1 cellular context compared by ENCODE assay signal in genomic region chr9:87661241-87661640, GRCh38.
TF ChIP-seq lines count a peak whose summit lies in the region.

No MANE protein-coding gene starts in this region.

TF ChIP-seq in GM23338, 12 proteins besides CTCF, POLR2A, EP300 and RAD21 (continued from another document):
- TF ChIP-seq REST (IDR thresholded peaks at IDR 0.05; ENCODE audit: unreplicated experiment), result no peak
- TF ChIP-seq NANOG (IDR thresholded peaks at IDR 0.05; ENCODE audit: borderline replicate concordance), result no peak
- TF ChIP-seq STAT1 (IDR thresholded peaks at IDR 0.05; ENCODE audit: unreplicated experiment), result no peak
- TF ChIP-seq ZNF114 (CRISPR knock-in tag; IDR thresholded peaks at IDR 0.05), result no peak
- TF ChIP-seq ZNF331 (CRISPR knock-in tag; IDR thresholded peaks at IDR 0.05; ENCODE audit: low read depth), result no peak
- no peak for TF ChIP-seq JUNB (IDR thresholded peaks at IDR 0.05; ENCODE audit: unreplicated experiment)
- no peak for TF ChIP-seq ZNF462 (CRISPR knock-in tag; IDR thresholded peaks at IDR 0.05)
- no peak for TF ChIP-seq EZH2 (IDR thresholded peaks at IDR 0.05; ENCODE audit: low read depth, unreplicated experiment)
- no peak for TF ChIP-seq POLR2AphosphoS5 (IDR thresholded peaks at IDR 0.05; ENCODE audit: low read depth)
- TF ChIP-seq EZH2phosphoT487 (IDR thresholded peaks at IDR 0.05; ENCODE audit: unreplicated experiment), result no peak
- TF ChIP-seq ETS1 (IDR thresholded peaks at IDR 0.05), result no peak
